8 cellular contexts compared by ENCODE assay signal in genomic region chr9:113376634-113377531, GRCh38. TPM values are rescaled to one million over a fixed set of nuclear protein-coding genes. Genes with fewer than 3 reads are reported as not detected.
A peak's percentile ranks its signal among the peaks of the same experiment; 100 is the strongest.
DNase-seq lines count a peak whose midpoint lies in the region; ATAC-seq and FAIRE-seq lines count a peak whose summit lies in the region.

A gene with protein sequence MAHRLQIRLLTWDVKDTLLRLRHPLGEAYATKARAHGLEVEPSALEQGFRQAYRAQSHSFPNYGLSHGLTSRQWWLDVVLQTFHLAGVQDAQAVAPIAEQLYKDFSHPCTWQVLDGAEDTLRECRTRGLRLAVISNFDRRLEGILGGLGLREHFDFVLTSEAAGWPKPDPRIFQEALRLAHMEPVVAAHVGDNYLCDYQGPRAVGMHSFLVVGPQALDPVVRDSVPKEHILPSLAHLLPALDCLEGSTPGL (minus strand): TSS chr9:113376986. CDS start chr9:113374354, 2,632 bp downstream.

- DNase-seq in CMK (ENCODE audit: low read depth) = peak; percentile 67
- peak; percentile 83 for DNase-seq in HTR-8/SVneo (ENCODE audit: insufficient read length, low spot score)
- DNase-seq in OCI-M1 (lab: John Stamatoyannopoulos, UW) = peak; percentile 25
- DNase-seq in activated T-cell treated with anti-CD3 and anti-CD28 coated beads, Interleukin-2, amount 50 U/mL, for 4 hours = peak; percentile 81
- peak; percentile 54 to 79 for DNase-seq in stimulated activated CD8-positive, alpha-beta memory T cell treated with anti-CD3 and anti-CD28 coated beads, Interleukin-7, amount 100 ng/mL, for 4 hours (ENCODE audit: low read depth in 2 of 2)

- H3K4me1 ChIP-seq in muscle layer of duodenum (ENCODE audit: control insufficient read depth in 1 of 2, insufficient read depth in 2 of 2, low read length in 2 of 2) = peaks cover 0 to 13% of the 10 kb centered on the region in 2 donors

- H3K4me1 Mint-ChIP-seq in activated T-cell treated with anti-CD3 and anti-CD28 coated beads, Interleukin-2, amount 50 U/mL, for 4 hours (ENCODE audit: low read depth) = peaks cover 11% of the 10 kb centered on the region

- FAIRE-seq in HTR-8/SVneo (lab: Jason Lieb, UNC) = no peak

- H3K9me3 ChIP-seq in muscle layer of duodenum (ENCODE audit: control insufficient read depth in 1 of 2, low read length in 2 of 2) = no peaks in the 10 kb centered on the region

- H3K36me3 Mint-ChIP-seq in activated T-cell treated with anti-CD3 and anti-CD28 coated beads, Interleukin-2, amount 50 U/mL, for 4 hours (ENCODE audit: insufficient read depth) = peaks cover 4% of the 10 kb centered on the region

- peak within 1 kb of the TSS; percentile 62 to 77 for H3K4me3 ChIP-seq in muscle layer of duodenum (ENCODE audit: low read depth in 1 of 2, low read length in 2 of 2)

- H3K27me3 ChIP-seq in muscle layer of duodenum (ENCODE audit: low read depth, low read length) = no peaks in the 10 kb centered on the region

- H3K4me3 Mint-ChIP-seq in activated T-cell treated with anti-CD3 and anti-CD28 coated beads, Interleukin-2, amount 50 U/mL, for 4 hours = peak within 1 kb of the TSS; percentile 79

- peaks cover 9% of the 10 kb centered on the region for H3K27me3 Mint-ChIP-seq in activated T-cell treated with anti-CD3 and anti-CD28 coated beads, Interleukin-2, amount 50 U/mL, for 4 hours (ENCODE audit: low read depth)

- peak; percentile 62 for ATAC-seq in GM21360 (IDR thresholded peaks at IDR 0.05; ENCODE audit: unreplicated experiment)
- ATAC-seq in activated T-cell treated with anti-CD3 and anti-CD28 coated beads, Interleukin-2, amount 50 U/mL, for 4 hours = peak; percentile 89 to 93
- peak; percentile 81 for ATAC-seq in esophagus mucosa

- H3K9me3 Mint-ChIP-seq in activated T-cell treated with anti-CD3 and anti-CD28 coated beads, Interleukin-2, amount 50 U/mL, for 4 hours = no peaks in the 10 kb centered on the region

- peak within 1 kb of the TSS; percentile 67 for H3K27ac ChIP-seq in muscle layer of duodenum (ENCODE audit: low read length)

- H3K36me3 ChIP-seq in muscle layer of duodenum (ENCODE audit: control insufficient read depth in 1 of 2, insufficient read depth in 2 of 2, low read length in 2 of 2) = peaks cover 11 to 20% of the 10 kb centered on the region in 2 donors

RNA-seq across cellular contexts. Expression of the gene that starts here (rescaled TPM):
- 10 to 100 TPM in 2 of 3 donors, 1 to 10 TPM in 1; 7.1 to 14.4 (median 12.7) TPM for total RNA-seq in activated T-cell treated with anti-CD3 and anti-CD28 coated beads, Interleukin-2, amount 50 U/mL, for 4 hours
- 41.2 TPM for total RNA-seq in esophagus mucosa

Comparison
In these comparisons a context has a peak if more than half of its experiments do, and no peak if none do; other contexts are left out.
1. Peak in every context shown above with its lines: DNase-seq, ATAC-seq, H3K4me3 ChIP-seq and H3K27ac ChIP-seq.
2. DNase-seq: peak in every context shown above with its lines; median percentile 83 in HTR-8/SVneo; 81 in activated T-cell treated with anti-CD3 and anti-CD28 coated beads, Interleukin-2, amount 50 U/mL, for 4 hours; 67 in CMK; 66 in stimulated activated CD8-positive, alpha-beta memory T cell treated with anti-CD3 and anti-CD28 coated beads, Interleukin-7, amount 100 ng/mL, for 4 hours; 25 in OCI-M1.